34 cellular contexts compared by ENCODE assay signal in genomic region chr10:48993627-48994026, GRCh38. TPM values are rescaled to one million over a fixed set of nuclear protein-coding genes. Genes with fewer than 3 reads are reported as not detected.
"Had no signal": no experiment of that assay in that cellular context is flagged by ENCODE, and none has a peak within 500 bp of the region (broad histone marks: within the 10 kb centered on the region; RNA-seq: fewer than 3 reads in every experiment).

No MANE protein-coding gene starts in this region.

- H3K36me3 ChIP-seq: left ventricle myocardium inferior, neural progenitor cell, ovary, right atrium auricular region, right lobe of liver, stomach, thyroid gland, transverse colon, upper lobe of left lung, vagina had no signal

- H3K9me3 ChIP-seq: left ventricle myocardium inferior, ovary, right atrium auricular region, right lobe of liver, stomach, testis, thyroid gland, transverse colon, upper lobe of left lung, vagina had no signal

- H3K4me3 Mint-ChIP-seq: immature natural killer cell; mesothelial cell of epicardium; naive B cell; natural killer cell; nephron progenitor cell; neural progenitor cell; stimulated activated naive B cell treated with anti-CD40 and anti-IgM and Interleukin-4, amounts not matched to agents 10 μg/mL and 1 μg/mL and 100 μg/mL, for 72 hours had no signal

- H3K4me1 Mint-ChIP-seq: immature natural killer cell, mesothelial cell of epicardium, naive B cell, natural killer cell, nephron progenitor cell, neural progenitor cell had no signal

- H3K4me1 ChIP-seq: left ventricle myocardium inferior, neural progenitor cell, right atrium auricular region, right lobe of liver, stomach, testis, transverse colon, upper lobe of left lung, vagina had no signal

- H3K9me3 Mint-ChIP-seq: immature natural killer cell; mesothelial cell of epicardium; naive B cell; natural killer cell; neural progenitor cell; stimulated activated naive B cell treated with anti-CD40 and anti-IgM and Interleukin-4, amounts not matched to agents 10 μg/mL and 1 μg/mL and 100 μg/mL, for 72 hours had no signal

- H3K9ac ChIP-seq: neural progenitor cell had no signal

- FAIRE-seq: islet of Langerhans had no signal

- H3K27me3 ChIP-seq: neural progenitor cell, ovary, right atrium auricular region, right lobe of liver, testis, thyroid gland, transverse colon, upper lobe of left lung, vagina had no signal

- H3K4me3 ChIP-seq: left ventricle myocardium inferior, lung, neural progenitor cell, ovary, right atrium auricular region, right lobe of liver, skin epidermis, stomach, testis, thyroid gland, transverse colon, upper lobe of left lung, vagina had no signal

- H3K36me3 Mint-ChIP-seq: immature natural killer cell, mesothelial cell of epicardium, naive B cell, natural killer cell, neural progenitor cell had no signal

- H3K27ac ChIP-seq: left ventricle myocardium inferior, neural progenitor cell, ovary, right atrium auricular region, right lobe of liver, skin epidermis, stomach, testis, thyroid gland, transverse colon, upper lobe of left lung, vagina had no signal

- H3K27me3 Mint-ChIP-seq: naive B cell; progenitor cell of endocrine pancreas; stimulated activated naive B cell treated with anti-CD40 and anti-IgM and Interleukin-4, amounts not matched to agents 10 μg/mL and 1 μg/mL and 100 μg/mL, for 72 hours had no signal

- DNase-seq: hypothalamus; immature natural killer cell; left ventricle myocardium inferior; mesendoderm; naive B cell; natural killer cell; nephron progenitor cell; ovary; right lobe of liver; stimulated activated CD4-positive, alpha-beta T cell treated with anti-CD3 and anti-CD28 coated beads, Interleukin-12 subunit alpha, Interleukin-12 subunit beta, amount 100 ng/mL, for 4 hours; stimulated activated CD4-positive, alpha-beta T cell treated with anti-CD3 and anti-CD28 coated beads, Interleukin-15, amount 100 ng/mL, for 24 hours; stimulated activated CD4-positive, alpha-beta T cell treated with anti-CD3 and anti-CD28 coated beads, Interleukin-2, amount 100 ng/mL, for 24 hours; stimulated activated CD4-positive, alpha-beta T cell treated with anti-CD3 and anti-CD28 coated beads, Interleukin-4, amount 100 ng/mL, for 1 hour; stimulated activated naive B cell treated with anti-CD40 and anti-IgM and Interleukin-4, amounts not matched to agents 10 μg/mL and 1 μg/mL and 100 μg/mL, for 72 hours; stimulated activated naive CD8-positive, alpha-beta T cell treated with anti-CD3 and anti-CD28 coated beads, Interleukin-15, Interleukin-2, amounts not matched to agents 100 U/mL and 50 U/mL, for 24 hours; stomach; testis; thyroid gland; transverse colon; upper lobe of left lung had no signal

- H3K27ac Mint-ChIP-seq: immature natural killer cell; mesothelial cell of epicardium; naive B cell; natural killer cell; nephron progenitor cell; neural progenitor cell; progenitor cell of endocrine pancreas; stimulated activated naive B cell treated with anti-CD40 and anti-IgM and Interleukin-4, amounts not matched to agents 10 μg/mL and 1 μg/mL and 100 μg/mL, for 72 hours had no signal

RNA-seq across cellular contexts. Expression of gene LRRC18, which starts 54.0 kb away (rescaled TPM):
- total RNA-seq: kidney epithelial cell, left ventricle myocardium inferior, lower leg skin, mesothelial cell of epicardium, mononuclear cell, natural killer cell, omental fat pad, progenitor cell of endocrine pancreas, pulmonary artery endothelial cell, renal cortical epithelial cell, right atrium auricular region, right lobe of liver, thyroid gland, transverse colon, vagina had no signal
- polyA plus RNA-seq: immature natural killer cell had no signal
